Comparison of ENCODE assay signal across 23 cellular contexts in genomic region chr7:149732111-149732561, GRCh38. TPM values are rescaled to one million over a fixed set of nuclear protein-coding genes. Genes with fewer than 3 reads are reported as not detected.
DNase-seq lines count a peak whose midpoint lies in the region; ATAC-seq, FAIRE-seq and TF ChIP-seq lines count a peak whose summit lies in the region.
"Had no signal": no experiment of that assay in that cellular context is flagged by ENCODE, and none has a peak within 500 bp of the region (broad histone marks: within the 10 kb centered on the region; RNA-seq: fewer than 3 reads in every experiment).

No MANE protein-coding gene starts in this region.

- H3K4me1 ChIP-seq in heart right ventricle (peaks cover 0 to 22% (median 6%) of the 10 kb centered on the region in 9 donors), prostate gland (replicated peaks) (peaks cover 13% of the 10 kb centered on the region)
- H3K4me1 ChIP-seq: A549, Peyer's patch had no signal

- CTCF ChIA-PET in activated CD8-positive, alpha-beta memory T cell treated with anti-CD3 and anti-CD28 coated beads, Interleukin-2, amount 10 ng/mL, durations not matched to agents 7 days and 5 days (lab: Charles Lee): interaction anchor here (1.1 kb wide), 1 partner anchor 10 kb away, joined by 5 read pairs; no protein-coding TSS in a partner anchor

- 74 to 78% methylated on average over 10 of the region's 10 CpGs for WGBS in heart right ventricle, 2 donors
- 90% methylated on average over 10 of the region's 10 CpGs for WGBS in prostate gland

- H3K9me3 ChIP-seq in heart right ventricle (no peaks in the 10 kb centered on the region), prostate gland (no peaks in the 10 kb centered on the region)
- H3K9me3 ChIP-seq: A549, BLaER1, Peyer's patch had no signal

- no peak overlapping the region for H3K27ac Mint-ChIP-seq in activated CD8-positive, alpha-beta memory T cell treated with anti-CD3 and anti-CD28 coated beads, Interleukin-2, amount 10 ng/mL, durations not matched to agents 7 days and 5 days
- H3K27ac Mint-ChIP-seq: CD4-positive, alpha-beta memory T cell; HFFc6 had no signal

- TF ChIP-seq POLR2A in prostate gland (IDR thresholded peaks at IDR 0.05): no peak

- no peak overlapping the region for H3K4me3 Mint-ChIP-seq in activated CD8-positive, alpha-beta memory T cell treated with anti-CD3 and anti-CD28 coated beads, Interleukin-2, amount 10 ng/mL, durations not matched to agents 7 days and 5 days
- H3K4me3 Mint-ChIP-seq: CD4-positive, alpha-beta memory T cell; HFFc6 had no signal

- no peak for DNase-seq in heart right ventricle
- no peak for DNase-seq in Right ventricle myocardium inferior (ENCODE audit: missing footprints)
- DNase-seq in coronary artery (ENCODE audit: low spot score): peak; percentile 46
- DNase-seq in mesenteric fat pad (ENCODE audit: low spot score): peak; percentile 67
- DNase-seq in prostate gland (ENCODE audit: low spot score): no peak
- no peak for DNase-seq in HTR-8/SVneo (ENCODE audit: insufficient read length, low spot score)
- DNase-seq in activated CD8-positive, alpha-beta memory T cell treated with anti-CD3 and anti-CD28 coated beads, Interleukin-2, amount 10 ng/mL, durations not matched to agents 7 days and 5 days: no peak
- DNase-seq: CD4-positive, alpha-beta memory T cell; HFFc6; MV-4-11; NCI-H1694 treated with DMSO at 0.1 percent for 48 hours; NCI-H2107; NCI-H510A; NCI-H748 treated with DMSO at 0.1 percent for 48 hours; NK-92 treated with Interleukin-12 subunit alpha and Interleukin-12 subunit beta, amount 100 ng/mL, for 24 hours; SHP77 had no signal

- H3K9me3 Mint-ChIP-seq in activated CD8-positive, alpha-beta memory T cell treated with anti-CD3 and anti-CD28 coated beads, Interleukin-2, amount 10 ng/mL, durations not matched to agents 7 days and 5 days (ENCODE audit: low read depth): no peaks in the 10 kb centered on the region
- H3K9me3 Mint-ChIP-seq: CD4-positive, alpha-beta memory T cell; HFFc6 had no signal

- no peak for FAIRE-seq in HTR-8/SVneo (lab: Jason Lieb, UNC)
- FAIRE-seq: A549, GM12891, HepG2 had no signal

- H3K4me1 Mint-ChIP-seq in activated CD8-positive, alpha-beta memory T cell treated with anti-CD3 and anti-CD28 coated beads, Interleukin-2, amount 10 ng/mL, durations not matched to agents 7 days and 5 days: no peaks in the 10 kb centered on the region

- H3K36me3 ChIP-seq in heart right ventricle: peaks cover 0 to 72% (median 35%) of the 10 kb centered on the region in 9 donors
- peaks cover 5 to 7% of the 10 kb centered on the region in 2 donors for H3K36me3 ChIP-seq in prostate gland

- peaks cover 2% of the 10 kb centered on the region for H3K27me3 Mint-ChIP-seq in activated CD8-positive, alpha-beta memory T cell treated with anti-CD3 and anti-CD28 coated beads, Interleukin-2, amount 10 ng/mL, durations not matched to agents 7 days and 5 days

- intact Hi-C loops in heart right ventricle (cut with DNase I) (loop anchor here in 1 of 10 donors (5.0 kb wide), 1 partner anchor 65 kb away; no protein-coding TSS in a partner anchor), Right ventricle myocardium inferior (cut with DNase I) (no loop called here), prostate gland (cut with DNase I) (no loop called here)

- H3K4me3 ChIP-seq in heart right ventricle (no peak overlapping the region), coronary artery (no peak overlapping the region), prostate gland (no peak overlapping the region)
- H3K4me3 ChIP-seq: A549, BLaER1, Peyer's patch had no signal

- TF ChIP-seq CTCF in heart right ventricle (IDR thresholded peaks at IDR 0.05): no peak
- no peak for TF ChIP-seq CTCF in coronary artery (IDR thresholded peaks at IDR 0.05)
- no peak for TF ChIP-seq CTCF in prostate gland (IDR thresholded peaks at IDR 0.05)

- ATAC-seq in heart right ventricle: peak in 5 of 8 donors; percentile 21 to 45 (median 25)
- ATAC-seq in Right ventricle myocardium inferior: no peak
- no peak for ATAC-seq in GM19328 (IDR thresholded peaks at IDR 0.05; ENCODE audit: unreplicated experiment)
- no peak for ATAC-seq in activated CD8-positive, alpha-beta memory T cell treated with anti-CD3 and anti-CD28 coated beads, Interleukin-2, amount 10 ng/mL, durations not matched to agents 7 days and 5 days
- ATAC-seq: A549, HepG2 had no signal

- no peaks in the 10 kb centered on the region for H3K36me3 Mint-ChIP-seq in activated CD8-positive, alpha-beta memory T cell treated with anti-CD3 and anti-CD28 coated beads, Interleukin-2, amount 10 ng/mL, durations not matched to agents 7 days and 5 days

- peaks cover 0 to 4% (median 0%) of the 10 kb centered on the region in 7 donors for H3K27me3 ChIP-seq in heart right ventricle
- H3K27me3 ChIP-seq in prostate gland (replicated peaks; ENCODE audit: insufficient read depth): no peaks in the 10 kb centered on the region
- H3K27me3 ChIP-seq: BLaER1, Peyer's patch had no signal

- H3K27ac ChIP-seq in heart right ventricle (no peak overlapping the region), coronary artery (no peak overlapping the region), prostate gland (no peak overlapping the region)
- H3K27ac ChIP-seq: A549, BLaER1, KMS-11, Peyer's patch had no signal

RNA-seq across cellular contexts. Expression of gene ZNF467, which starts 41.3 kb away (rescaled TPM):
- 1 to 10 TPM; 2.2 to 7.3 (median 4.6) TPM for total RNA-seq in heart right ventricle
- 10 to 100 TPM in 1 of 2 donors, 1 to 10 TPM in 1; 5.7 to 10.5 TPM for polyA plus RNA-seq in heart right ventricle
- total RNA-seq in Right ventricle myocardium inferior: 7.0 TPM
- total RNA-seq in mesenteric fat pad: 11.5 TPM
- 1 to 10 TPM; 6.0 to 7.9 TPM for total RNA-seq in prostate gland
- not detected for total RNA-seq in activated CD8-positive, alpha-beta memory T cell treated with anti-CD3 and anti-CD28 coated beads, Interleukin-2, amount 10 ng/mL, durations not matched to agents 7 days and 5 days
- total RNA-seq: HepG2 had no signal

Comparison
In these comparisons a context has a peak if more than half of its experiments do, and no peak if none do; other contexts are left out.
1. ATAC-seq: peak in heart right ventricle (5 of 8); none in Right ventricle myocardium inferior (single experiment), GM19328 (single experiment) and activated CD8-positive, alpha-beta memory T cell treated with anti-CD3 and anti-CD28 coated beads, Interleukin-2, amount 10 ng/mL, durations not matched to agents 7 days and 5 days (single experiment).
2. DNase-seq: peak in coronary artery (single experiment) and mesenteric fat pad (single experiment); none in heart right ventricle (0 of 2), Right ventricle myocardium inferior (single experiment), prostate gland (single experiment), HTR-8/SVneo (single experiment) and activated CD8-positive, alpha-beta memory T cell treated with anti-CD3 and anti-CD28 coated beads, Interleukin-2, amount 10 ng/mL, durations not matched to agents 7 days and 5 days (single experiment).